ENCODE assay signal across 8 cellular contexts in genomic region chr11:109971184-109971523, GRCh38.
A peak's percentile ranks its signal among the peaks of the same experiment; 100 is the strongest.
DNase-seq lines count a peak whose midpoint lies in the region; ATAC-seq and TF ChIP-seq lines count a peak whose summit lies in the region.
"Had no signal": no experiment of that assay in that cellular context is flagged by ENCODE, and none has a peak within 500 bp of the region (broad histone marks: within the 10 kb centered on the region; RNA-seq: fewer than 3 reads in every experiment).

No MANE protein-coding gene starts in this region.

- CTCF ChIA-PET in activated naive CD4-positive, alpha-beta T cell treated with anti-CD3 and anti-CD28 coated beads for 36 hours (lab: Charles Lee): no interaction called here

- H3K4me3 ChIP-seq in choroid plexus epithelial cell (ENCODE audit: low read depth, low read length): no peak overlapping the region
- H3K4me3 ChIP-seq: tibial artery had no signal

- H3K36me3 Mint-ChIP-seq in activated naive CD4-positive, alpha-beta T cell treated with anti-CD3 and anti-CD28 coated beads for 36 hours (ENCODE audit: low read depth): no peaks in the 10 kb centered on the region

- no peak overlapping the region for H3K27ac Mint-ChIP-seq in activated naive CD4-positive, alpha-beta T cell treated with anti-CD3 and anti-CD28 coated beads for 36 hours

- no peaks in the 10 kb centered on the region for H3K27me3 Mint-ChIP-seq in activated naive CD4-positive, alpha-beta T cell treated with anti-CD3 and anti-CD28 coated beads for 36 hours (ENCODE audit: low read depth)

- TF ChIP-seq CTCF in choroid plexus epithelial cell (conservative IDR thresholded peaks at IDR 0.05; ENCODE audit: low read depth, low read length): peak; percentile 22

- DNase-seq in NCI-H1436 treated with DMSO at 0.1 percent for 48 hours (lab: John Stamatoyannopoulos, UW) (peak; percentile 30), choroid plexus epithelial cell (ENCODE audit: low read depth) (peak; percentile 95), putamen (ENCODE audit: low spot score) (peak; percentile 50), NCI-H2107 (lab: John Stamatoyannopoulos, UW) (no peak)
- DNase-seq in activated naive CD4-positive, alpha-beta T cell treated with anti-CD3 and anti-CD28 coated beads for 36 hours: no peak
- no peak for DNase-seq in stimulated activated CD4-positive, alpha-beta T cell treated with anti-CD3 and anti-CD28 coated beads, Interleukin-15, amount 100 ng/mL, for 24 hours
- DNase-seq: tibial artery had no signal

- H3K9me3 Mint-ChIP-seq in activated naive CD4-positive, alpha-beta T cell treated with anti-CD3 and anti-CD28 coated beads for 36 hours: no peaks in the 10 kb centered on the region

- peaks cover 6% of the 10 kb centered on the region for H3K4me1 Mint-ChIP-seq in activated naive CD4-positive, alpha-beta T cell treated with anti-CD3 and anti-CD28 coated beads for 36 hours (ENCODE audit: low read depth)

- intact Hi-C loops in activated naive CD4-positive, alpha-beta T cell treated with anti-CD3 and anti-CD28 coated beads for 36 hours (cut with micrococcal nuclease): no loop called here

- H3K4me3 Mint-ChIP-seq in activated naive CD4-positive, alpha-beta T cell treated with anti-CD3 and anti-CD28 coated beads for 36 hours: no peak overlapping the region

- ATAC-seq in GM19438 (IDR thresholded peaks at IDR 0.05; ENCODE audit: low read depth, unreplicated experiment): peak; percentile 26

Comparison
In these comparisons a context has a peak if more than half of its experiments do, and no peak if none do; other contexts are left out.
1. DNase-seq: peak in NCI-H1436 treated with DMSO at 0.1 percent for 48 hours (single experiment), choroid plexus epithelial cell (single experiment) and putamen (single experiment); none in NCI-H2107 (single experiment), activated naive CD4-positive, alpha-beta T cell treated with anti-CD3 and anti-CD28 coated beads for 36 hours (single experiment) and stimulated activated CD4-positive, alpha-beta T cell treated with anti-CD3 and anti-CD28 coated beads, Interleukin-15, amount 100 ng/mL, for 24 hours (single experiment).